Comparison of ENCODE assay signal across 22 cellular contexts in the genomic region with DNA sequence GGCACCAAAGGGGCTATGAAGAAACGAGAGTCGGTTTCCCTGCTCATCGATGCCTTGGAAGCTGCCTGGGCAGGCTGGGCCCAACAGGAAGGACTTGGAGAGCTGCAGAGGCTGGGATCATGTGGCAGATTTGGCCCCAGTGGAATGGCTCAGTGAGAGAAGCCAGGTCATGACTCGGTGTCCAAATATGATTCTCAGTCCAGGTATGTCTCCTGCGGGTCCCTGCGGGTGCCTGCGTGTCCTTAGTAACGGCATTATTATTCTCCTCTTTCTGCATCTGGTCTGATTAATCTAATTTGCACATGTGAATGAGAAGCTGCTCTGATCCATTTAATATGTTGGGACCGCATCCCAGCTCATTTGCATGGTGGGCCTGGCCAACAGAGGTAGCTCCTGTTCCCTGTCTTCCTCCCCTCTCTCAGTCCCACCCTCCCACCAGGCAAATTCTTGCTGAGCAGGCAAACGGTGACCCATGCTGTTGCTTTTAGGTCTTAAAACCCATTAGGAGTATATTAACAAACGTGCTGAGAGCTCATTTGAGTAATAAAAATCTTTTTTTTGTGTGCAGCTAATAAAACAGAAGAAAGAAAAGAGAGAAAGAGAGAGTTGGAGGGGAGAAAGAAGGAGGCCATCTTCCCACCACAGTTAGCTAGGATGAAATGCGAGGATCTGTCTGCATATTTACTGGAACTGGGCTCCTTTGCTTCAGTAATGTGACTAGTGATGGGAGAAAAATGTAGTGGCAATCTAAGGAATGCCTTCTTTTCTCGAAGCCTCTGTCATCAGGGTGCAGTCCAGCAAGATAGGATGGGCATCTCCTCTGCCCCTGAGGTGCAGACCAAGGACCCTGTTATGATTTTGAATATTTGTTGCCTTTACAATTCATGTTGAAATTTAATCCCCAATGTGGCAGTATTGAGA.
"Had no signal": no experiment of that assay in that cellular context is flagged by ENCODE, and none has a peak within 500 bp of the region (broad histone marks: within the 10 kb centered on the region; RNA-seq: fewer than 3 reads in every experiment).

No MANE protein-coding gene starts in this region.

- H3K27ac Mint-ChIP-seq: activated CD8-positive, alpha-beta T cell treated with anti-CD3 and anti-CD28 coated beads for 36 hours; activated naive CD4-positive, alpha-beta T cell treated with anti-CD3 and anti-CD28 coated beads, Interleukin-2, amount 50 U/mL, for 24 hours; effector memory CD8-positive, alpha-beta T cell; immature natural killer cell; naive B cell had no signal

- H3K27me3 ChIP-seq: gastrocnemius medialis, heart left ventricle, pancreas, sigmoid colon, testis, upper lobe of right lung had no signal

- H3K36me3 Mint-ChIP-seq: activated naive CD4-positive, alpha-beta T cell treated with anti-CD3 and anti-CD28 coated beads, Interleukin-2, amount 50 U/mL, for 24 hours; immature natural killer cell; naive B cell had no signal

- DNase-seq: activated CD4-positive, alpha-beta T cell treated with anti-CD3 and anti-CD28 coated beads for 4 hours; activated CD8-positive, alpha-beta T cell treated with anti-CD3 and anti-CD28 coated beads for 36 hours; activated effector memory CD4-positive, alpha-beta T cell treated with Interleukin-2 at 50 U/mL for 16 hours; activated T-cell treated with anti-CD3 and anti-CD28 coated beads, Interleukin-2, amount 50 U/mL, for 4 hours; amniotic stem cell; cerebellar nuclear complex; dermis blood vessel endothelial cell; effector memory CD8-positive, alpha-beta T cell; gastrocnemius medialis; heart left ventricle; immature natural killer cell; left cardiac atrium; naive B cell; pancreas; sigmoid colon; stimulated activated CD4-positive, alpha-beta T cell treated with anti-CD3 and anti-CD28 coated beads, Interleukin-1b, Interleukin-23, amount 100 ng/mL, for 48 hours; stomach; T1000; testis; upper lobe of right lung had no signal

- H3K27ac ChIP-seq: gastrocnemius medialis, heart left ventricle, pancreas, sigmoid colon, stomach, testis, upper lobe of right lung, VCaP had no signal

- H3K4me3 Mint-ChIP-seq: activated CD8-positive, alpha-beta T cell treated with anti-CD3 and anti-CD28 coated beads for 36 hours; activated naive CD4-positive, alpha-beta T cell treated with anti-CD3 and anti-CD28 coated beads, Interleukin-2, amount 50 U/mL, for 24 hours; activated T-cell treated with anti-CD3 and anti-CD28 coated beads, Interleukin-2, amount 50 U/mL, for 4 hours; effector memory CD8-positive, alpha-beta T cell; immature natural killer cell; naive B cell had no signal

- H3K9me3 Mint-ChIP-seq: activated CD8-positive, alpha-beta T cell treated with anti-CD3 and anti-CD28 coated beads for 36 hours; activated naive CD4-positive, alpha-beta T cell treated with anti-CD3 and anti-CD28 coated beads, Interleukin-2, amount 50 U/mL, for 24 hours; activated T-cell treated with anti-CD3 and anti-CD28 coated beads, Interleukin-2, amount 50 U/mL, for 4 hours; effector memory CD8-positive, alpha-beta T cell; immature natural killer cell had no signal

- H3K9me3 ChIP-seq: gastrocnemius medialis, heart left ventricle, pancreas, sigmoid colon, stomach, testis, upper lobe of right lung had no signal

- H3K36me3 ChIP-seq: gastrocnemius medialis, heart left ventricle, pancreas, sigmoid colon, stomach, upper lobe of right lung had no signal

- H3K4me1 ChIP-seq: heart left ventricle, pancreas, sigmoid colon, stomach, testis, upper lobe of right lung had no signal

- H3K4me1 Mint-ChIP-seq: activated naive CD4-positive, alpha-beta T cell treated with anti-CD3 and anti-CD28 coated beads, Interleukin-2, amount 50 U/mL, for 24 hours; immature natural killer cell; naive B cell had no signal

- H3K4me3 ChIP-seq: gastrocnemius medialis, heart left ventricle, pancreas, sigmoid colon, stomach, testis, upper lobe of right lung had no signal
